In the genomic region with DNA sequence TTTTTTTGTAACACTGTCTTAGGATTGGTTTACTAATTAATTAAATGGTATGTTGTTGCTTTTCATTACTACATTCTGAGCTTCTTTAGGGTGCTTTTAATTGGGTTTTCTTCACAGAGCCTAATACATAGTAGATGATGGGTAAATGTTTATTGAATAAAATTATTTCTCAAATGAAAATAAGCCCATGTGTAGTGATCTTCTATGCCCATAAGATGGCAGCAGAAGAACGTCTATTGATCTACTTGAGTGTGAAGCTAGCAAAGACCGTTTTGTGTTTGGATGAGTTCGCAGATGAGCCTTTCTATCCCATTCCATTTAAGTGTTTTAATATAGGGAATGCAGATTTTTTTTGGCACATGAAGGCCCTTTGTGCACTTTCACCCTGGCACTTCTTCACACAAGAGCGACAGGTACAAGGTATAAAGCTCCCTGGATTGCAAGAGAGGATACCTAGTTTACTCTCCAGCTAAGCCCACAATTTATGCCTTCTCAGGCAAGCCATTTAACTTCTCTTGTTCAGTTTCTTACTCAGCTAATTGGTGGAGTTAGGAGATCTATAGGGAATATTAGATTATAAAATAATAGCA, we compare ENCODE assay signal across 8 cellular contexts.
DNase-seq lines count a peak whose midpoint lies in the region; FAIRE-seq and TF ChIP-seq lines count a peak whose summit lies in the region.
"Not testable (repeated sequence)": the region's sequence is repeated elsewhere in the genome, so short reads cannot be mapped to it uniquely, and the experiment has no call there.

No MANE protein-coding gene starts in this region.

- not testable (repeated sequence) for H4K8ac ChIP-seq in trophoblast cell (ENCODE audit: low read depth, low read length)

- H3K36me3 ChIP-seq in WERI-Rb-1; kidney (ENCODE audit: control insufficient read depth in 1 of 2, insufficient read depth in 2 of 2, low read length in 2 of 2); trophoblast cell (ENCODE audit: control insufficient read depth in 1 of 2, insufficient read depth in 2 of 2, low read length in 2 of 2): not testable (repeated sequence)

- FAIRE-seq in G401.6 (lab: Jason Lieb, UNC) (peak; percentile 90), kidney (lab: Jason Lieb, UNC) (peak; percentile 75)

- DNase-seq in AG04449 (ENCODE audit: low read depth, low spot score), result peak; percentile 5
- peak; percentile 86 for DNase-seq in NCI-H82 (lab: John Stamatoyannopoulos, UW)
- DNase-seq in WERI-Rb-1, kidney: not testable (repeated sequence)
- peak; percentile 74 for DNase-seq in epithelial cell of esophagus (ENCODE audit: low read depth)
- peak; percentile 11 to 75 for DNase-seq in trophoblast cell

- POLR2A ChIA-PET in AG04449 (lab: Yijun Ruan, JAX), result not testable (repeated sequence)

- H3K14ac ChIP-seq in trophoblast cell (ENCODE audit: low read length), result not testable (repeated sequence)

- intact Hi-C loops in kidney (cut with DNase I), result not testable (repeated sequence)

- H2BK5ac ChIP-seq in trophoblast cell (ENCODE audit: low read depth, low read length, poor library complexity), result not testable (repeated sequence)

- H3K4me1 ChIP-seq in kidney (ENCODE audit: control insufficient read depth in 1 of 2, insufficient read depth in 1 of 2, low read depth in 1 of 2, low read length in 2 of 2), result peaks cover 0 to 16% of the 10 kb centered on the region in 2 donors
- not testable (repeated sequence) for H3K4me1 ChIP-seq in trophoblast cell (ENCODE audit: control insufficient read depth in 1 of 2, insufficient read depth in 2 of 2, low read length in 2 of 2)

- H2BK120ac ChIP-seq in trophoblast cell (ENCODE audit: insufficient read depth, low read length, poor library complexity), result not testable (repeated sequence)

- H3K9me3 ChIP-seq in WERI-Rb-1 (ENCODE audit: severe bottlenecking); kidney (ENCODE audit: control insufficient read depth in 1 of 2, low read length in 2 of 2); trophoblast cell (ENCODE audit: insufficient read depth, low read depth, low read length): not testable (repeated sequence)

- CTCF ChIA-PET in AG04449 (lab: Yijun Ruan, JAX), result interaction anchor here (0.5 to 7.2 kb wide), 44 partner anchors 8 to 277 kb away, joined by 3 to 105 read pairs (median 5); a partner anchor contains a TSS

- H2BK12ac ChIP-seq in trophoblast cell (ENCODE audit: low read length), result not testable (repeated sequence)

- not testable (repeated sequence) for H2AFZ ChIP-seq in trophoblast cell (ENCODE audit: insufficient read depth, low read length, poor library complexity)

- not testable (repeated sequence) for H2AK5ac ChIP-seq in trophoblast cell (ENCODE audit: low read length)

- H3K9ac ChIP-seq in kidney (ENCODE audit: low read length in 2 of 2); trophoblast cell (ENCODE audit: low read length): not testable (repeated sequence)

- H3K4me2 ChIP-seq in trophoblast cell (ENCODE audit: low read length), result not testable (repeated sequence)

- TF ChIP-seq CTCF in AG04449 (IDR thresholded peaks at IDR 0.05; ENCODE audit: insufficient read depth, low read length, missing control alignments), result not testable (repeated sequence)
- peak; percentile 77 for TF ChIP-seq CTCF in LNCAP (IDR thresholded peaks at IDR 0.05)
- TF ChIP-seq CTCF in WERI-Rb-1 (IDR thresholded peaks at IDR 0.05; ENCODE audit: low read depth, low read length), result peak; percentile 33; the same call in 1 of the 2 replicates
- TF ChIP-seq CTCF in epithelial cell of esophagus (IDR thresholded peaks at IDR 0.05; ENCODE audit: insufficient read depth, low read depth, low read length, missing control alignments), result peak; percentile 51
- TF ChIP-seq CTCF in kidney (IDR thresholded peaks at IDR 0.05; ENCODE audit: borderline replicate concordance, extremely low read depth, insufficient read depth), result peak; percentile 67

- H3K18ac ChIP-seq in trophoblast cell (ENCODE audit: low read length), result not testable (repeated sequence)

- not testable (repeated sequence) for H3K79me1 ChIP-seq in trophoblast cell (ENCODE audit: low read length)

- H3K27ac ChIP-seq in WERI-Rb-1; trophoblast cell (ENCODE audit: low read depth, low read length): not testable (repeated sequence)
- H3K27ac ChIP-seq in kidney (ENCODE audit: low read depth in 2 of 2, low read length in 2 of 2), result peak overlapping the region; percentile 14 to 53

- not testable (repeated sequence) for H4K12ac ChIP-seq in trophoblast cell (ENCODE audit: low read depth, low read length)

- not testable (repeated sequence) for H3K79me2 ChIP-seq in trophoblast cell (ENCODE audit: control insufficient read depth, insufficient read depth, low read length, poor library complexity)

- not testable (repeated sequence) for H3K4ac ChIP-seq in trophoblast cell (ENCODE audit: low read depth, low read length)

- WGBS in trophoblast cell (ENCODE audit: extremely low coverage, insufficient coverage, insufficient read length), result no CpG with 5 or more reads among the region's 4 CpGs

- H3K27me3 ChIP-seq in WERI-Rb-1 (ENCODE audit: insufficient read depth, low read depth, severe bottlenecking); trophoblast cell (ENCODE audit: insufficient read depth, low read length): not testable (repeated sequence)

- not testable (repeated sequence) for H4K91ac ChIP-seq in trophoblast cell (ENCODE audit: low read depth, low read length)

- H3K4me3 ChIP-seq in AG04449 (ENCODE audit: low read depth, low read length); WERI-Rb-1 (ENCODE audit: low read depth, low read length); epithelial cell of esophagus (ENCODE audit: low read length); kidney (ENCODE audit: low read length in 2 of 2); trophoblast cell (ENCODE audit: low read depth, low read length): not testable (repeated sequence)

- not testable (repeated sequence) for H3K23ac ChIP-seq in trophoblast cell (ENCODE audit: low read length)
